Comparison of ENCODE assay signal across 8 cellular contexts in the genomic region with DNA sequence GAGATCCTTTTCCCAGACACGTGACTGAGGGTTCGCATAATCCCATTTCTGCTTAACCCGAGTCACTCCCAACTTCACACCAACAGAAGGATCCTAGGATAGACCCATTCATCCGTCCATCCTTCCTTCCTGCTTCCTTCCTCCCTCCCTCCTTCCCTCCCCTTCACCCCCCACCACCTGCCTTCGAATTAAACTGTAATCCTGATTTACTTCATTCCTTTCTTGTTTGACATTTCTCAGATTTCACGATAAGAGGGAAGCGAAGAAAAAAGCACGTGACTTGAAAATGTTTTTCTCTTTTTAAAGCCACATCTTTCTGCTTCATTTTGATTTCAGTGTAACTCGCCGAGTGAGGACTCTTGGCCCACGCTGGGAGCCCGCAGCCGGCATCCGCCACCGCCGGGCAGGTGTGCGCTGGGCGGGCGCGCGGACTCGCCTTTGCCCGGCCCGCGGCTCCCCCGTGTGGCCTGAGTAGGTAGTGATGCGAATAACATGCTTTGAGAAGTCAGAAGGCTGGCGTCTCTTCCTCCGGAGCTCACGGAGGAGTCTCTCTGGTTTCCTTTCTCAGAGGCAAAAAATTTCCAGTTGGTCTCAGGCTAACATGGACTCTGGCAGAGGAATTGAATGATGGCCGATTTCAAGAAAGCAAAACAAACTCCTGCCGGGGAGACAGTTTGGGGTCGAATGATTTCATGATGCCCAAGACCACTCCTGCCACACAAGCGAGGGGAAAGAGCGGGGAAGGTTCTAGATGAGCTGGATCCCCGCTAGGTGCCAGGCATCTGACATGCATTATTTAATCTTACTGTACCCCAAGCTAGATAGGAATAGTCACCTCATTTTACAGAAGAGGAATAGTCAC.
A peak's percentile ranks its signal among the peaks of the same experiment; 100 is the strongest.
DNase-seq lines count a peak whose midpoint lies in the region; ATAC-seq and TF ChIP-seq lines count a peak whose summit lies in the region.

No MANE protein-coding gene starts in this region.

- H2BK20ac ChIP-seq in H9 (ENCODE audit: low read depth, low read length, poor library complexity, severe bottlenecking): no peak overlapping the region

- H3K27ac ChIP-seq in H9 (ENCODE audit: insufficient read length, low read depth, low read length): no peak overlapping the region
- no peak overlapping the region for H3K27ac ChIP-seq in MM.1S (ENCODE audit: low read length)
- no peak overlapping the region for H3K27ac ChIP-seq in adrenal gland

- H3K36me3 ChIP-seq in MM.1S (replicated peaks; ENCODE audit: insufficient read depth, low read length) (no peaks in the 10 kb centered on the region), adrenal gland (replicated peaks in 1 of 2) (no peaks in the 10 kb centered on the region)

- H4K8ac ChIP-seq in H9 (replicated peaks; ENCODE audit: insufficient read length, low read depth, low read length): no peak overlapping the region

- H3K56ac ChIP-seq in H9 (ENCODE audit: insufficient read length, low read depth, low read length): no peak overlapping the region

- H3K14ac ChIP-seq in H9 (ENCODE audit: insufficient read depth, low read length): no peak overlapping the region

- H3K4me3 ChIP-seq in GM12865 (ENCODE audit: low read depth, low read length): no peak overlapping the region
- H3K4me3 ChIP-seq in MM.1S (ENCODE audit: low read length): peak overlapping the region; percentile 9; the same call in 1 of the 2 replicates
- peak overlapping the region in 1 of 4 donors; percentile 14 for H3K4me3 ChIP-seq in adrenal gland

- H2BK12ac ChIP-seq in H9 (ENCODE audit: insufficient read length, low read depth, low read length): no peak overlapping the region

- H3K4me1 Mint-ChIP-seq in H9: peaks cover 10 to 11% of the 10 kb centered on the region in 2 experiments

- H4K20me1 ChIP-seq in H9 (ENCODE audit: control insufficient read depth, insufficient read depth, insufficient read length) (no peaks in the 10 kb centered on the region), MM.1S (ENCODE audit: insufficient read depth, low read length) (no peaks in the 10 kb centered on the region)

- H3K4me2 ChIP-seq in H9 (ENCODE audit: insufficient read depth, insufficient read length, low read length): peak overlapping the region; percentile 72
- H3K4me2 ChIP-seq in MM.1S (ENCODE audit: low read depth, low read length): peak overlapping the region; percentile 85; the same call in 1 of the 2 replicates

- H3K4me1 ChIP-seq in H9 (ENCODE audit: insufficient read depth, low read length): peaks cover 3% of the 10 kb centered on the region; the same call in 1 of the 2 replicates
- H3K4me1 ChIP-seq in MM.1S (ENCODE audit: low read length): no peaks in the 10 kb centered on the region
- H3K4me1 ChIP-seq in adrenal gland (replicated peaks in 1 of 2): peaks cover 0 to 4% of the 10 kb centered on the region in 2 donors

- ATAC-seq in left ventricle myocardium superior: peak; percentile 91

- H3K9me3 ChIP-seq in H9 (ENCODE audit: control insufficient read depth, low read depth, low read length) (no peaks in the 10 kb centered on the region), MM.1S (replicated peaks; ENCODE audit: insufficient read depth, low read length) (no peaks in the 10 kb centered on the region), adrenal gland (replicated peaks in 1 of 3) (no peaks in the 10 kb centered on the region)

- no peak overlapping the region for H2BK15ac ChIP-seq in H9 (ENCODE audit: low read depth, low read length)

- H3K79me2 ChIP-seq in H9 (ENCODE audit: insufficient read depth, low read length) (no peaks in the 10 kb centered on the region), MM.1S (ENCODE audit: low read length) (no peaks in the 10 kb centered on the region)

- no peak overlapping the region for H2BK120ac ChIP-seq in H9 (ENCODE audit: low read depth, low read length, poor library complexity, severe bottlenecking)

- intact Hi-C loops in adrenal gland (cut with DNase I) (loop anchor here (5.0 to 10.0 kb wide), 3 partner anchors 326 to 634 kb away; no protein-coding TSS in a partner anchor), left ventricle myocardium superior (cut with micrococcal nuclease) (loop anchor here (2.0 kb wide), 1 partner anchor 636 kb away; no protein-coding TSS in a partner anchor)

- no peak overlapping the region for H4K91ac ChIP-seq in H9 (ENCODE audit: insufficient read length, low read depth, low read length)

- H3F3A ChIP-seq in MM.1S (ENCODE audit: insufficient read depth, low read length): no peaks in the 10 kb centered on the region

- H2BK5ac ChIP-seq in H9 (ENCODE audit: insufficient read length, low read length): no peak overlapping the region

- no peak overlapping the region for H3K4ac ChIP-seq in H9 (ENCODE audit: low read depth, low read length)

- WGBS in H9 (ENCODE audit: extremely low coverage, insufficient read length, low lambda C conversion rate): no CpG with 5 or more reads among the region's 36 CpGs
- WGBS in adrenal gland, 4 donors: 13 to 15% (median 14%) methylated on average over 32 to 36 of the region's 36 CpGs

- H3K27me3 ChIP-seq in H9 (ENCODE audit: insufficient read depth, low read length): no peaks in the 10 kb centered on the region
- no peaks in the 10 kb centered on the region for H3K27me3 ChIP-seq in MM.1S (replicated peaks; ENCODE audit: insufficient read depth, low read length)
- H3K27me3 ChIP-seq in adrenal gland: no peaks in the 10 kb centered on the region

- H3K36me3 Mint-ChIP-seq in H9 (ENCODE audit: insufficient read depth in 1 of 3, low read depth in 3 of 3): no peaks in the 10 kb centered on the region

- no peak overlapping the region for H3T11ph ChIP-seq in H9 (ENCODE audit: low read length)

- H4K5ac ChIP-seq in H9 (ENCODE audit: insufficient read length, low read depth, low read length): no peak overlapping the region

- H3K9me2 ChIP-seq in MM.1S (replicated peaks; ENCODE audit: insufficient read depth, low read length): no peaks in the 10 kb centered on the region

- H3K27ac Mint-ChIP-seq in H9: peak overlapping the region in 1 of 3 experiments; percentile 88; a peak in 1 of 7 replicates

- peak; percentile 77 for TF ChIP-seq CTCF in GM12865 (IDR thresholded peaks at IDR 0.05; ENCODE audit: insufficient read depth, low read depth, low read length, missing control alignments)
- peak; percentile 92 for TF ChIP-seq CTCF in H9 (conservative IDR thresholded peaks at IDR 0.05)
- TF ChIP-seq CTCF in MM.1S (IDR thresholded peaks at IDR 0.05; ENCODE audit: low read length): peak; percentile 84
- peak; percentile 66 to 92 (median 87) for TF ChIP-seq CTCF in adrenal gland (IDR thresholded peaks at IDR 0.05)

- no peak overlapping the region for H2AK5ac ChIP-seq in H9 (ENCODE audit: insufficient read length, low read length)

- H3K27me3 Mint-ChIP-seq in H9 (ENCODE audit: low read depth): peaks cover 19% of the 10 kb centered on the region

- H3K9ac ChIP-seq in H9 (ENCODE audit: extremely low read depth, insufficient read length, low read length): no peak overlapping the region
- no peak overlapping the region for H3K9ac ChIP-seq in MM.1S (ENCODE audit: low read length)

- H2AFZ ChIP-seq in H9 (ENCODE audit: low read length) (peak overlapping the region; percentile 71), MM.1S (ENCODE audit: low read length) (no peak overlapping the region)

- TF ChIP-seq POLR2A in adrenal gland (IDR thresholded peaks at IDR 0.05): no peak

- DNase-seq in GM12865 (ENCODE audit: low read depth) (peak; percentile 81), H9 (peak; percentile 86), MM.1S (peak; percentile 75), T-helper 1 cell (peak; percentile 45 to 74 (median 66)), adrenal gland (peak; percentile 71 to 92 (median 86)), left ventricle myocardium superior (peak; percentile 89), putamen (ENCODE audit: low spot score) (peak; percentile 60), LoVo (ENCODE audit: low spot score) (no peak)

- H3K18ac ChIP-seq in H9 (ENCODE audit: insufficient read length, low read depth, low read length): no peak overlapping the region

- H3K9me3 Mint-ChIP-seq in H9: no peaks in the 10 kb centered on the region

- H3K4me3 Mint-ChIP-seq in H9: peak overlapping the region; percentile 63 to 75

- no peak overlapping the region for H3K23ac ChIP-seq in H9 (ENCODE audit: insufficient read length, low read depth, low read length)

- no peaks in the 10 kb centered on the region for H3K23me2 ChIP-seq in H9 (ENCODE audit: insufficient read length, low read depth, low read length, poor library complexity, severe bottlenecking)

- no peaks in the 10 kb centered on the region for H3K79me1 ChIP-seq in H9 (ENCODE audit: insufficient read depth, low read depth, low read length, poor library complexity, severe bottlenecking)
